Comparison of ENCODE assay signal across 9 cellular contexts in the genomic region with DNA sequence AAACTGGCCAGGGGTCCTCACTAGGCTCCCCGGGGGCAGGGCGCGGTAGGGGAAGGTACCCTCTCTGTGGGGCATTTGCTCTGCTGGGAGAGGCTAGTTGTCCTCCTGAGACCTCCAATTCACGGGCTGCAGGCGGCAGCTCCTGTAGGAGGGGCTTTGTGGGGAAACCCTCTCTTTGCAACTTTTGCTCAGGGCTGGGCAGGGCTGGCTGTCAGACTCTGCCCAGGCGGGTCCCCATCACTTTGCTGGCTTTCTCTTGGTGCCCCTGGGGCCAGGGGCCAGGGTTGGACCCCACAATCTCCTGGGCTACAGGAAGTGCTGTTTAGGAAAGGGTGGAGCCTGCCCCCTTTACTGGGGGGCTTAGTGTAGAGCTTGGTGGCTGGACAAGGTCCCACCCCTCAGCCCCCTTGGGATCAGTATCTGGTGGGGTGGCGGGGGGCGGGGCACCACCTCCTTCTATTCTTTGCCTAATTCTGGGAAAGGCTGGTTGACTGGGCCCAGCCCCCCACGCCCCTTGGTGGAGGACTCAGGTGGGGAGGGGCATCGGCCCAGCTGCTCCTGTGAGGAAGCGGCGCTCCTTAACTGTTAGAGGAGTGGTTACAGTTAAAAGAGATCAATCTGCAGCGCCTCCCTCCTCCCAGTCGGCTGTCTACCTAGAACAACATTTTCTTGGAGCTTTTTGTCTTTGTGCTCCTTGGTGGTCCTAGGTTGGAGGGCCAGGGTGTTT.
DNase-seq lines count a peak whose midpoint lies in the region; TF ChIP-seq lines count a peak whose summit lies in the region.
"Had no signal": no experiment of that assay in that cellular context is flagged by ENCODE, and none has a peak within 500 bp of the region (broad histone marks: within the 10 kb centered on the region; RNA-seq: fewer than 3 reads in every experiment).

No MANE protein-coding gene starts in this region.

- no peak overlapping the region for H3K23ac ChIP-seq in H9 (ENCODE audit: insufficient read length, low read depth, low read length)

- H3K18ac ChIP-seq in H9 (ENCODE audit: insufficient read length, low read depth, low read length): peak overlapping the region; percentile 79

- H3K56ac ChIP-seq in H9 (ENCODE audit: insufficient read length, low read depth, low read length): no peak overlapping the region

- H2BK120ac ChIP-seq in H9 (ENCODE audit: low read depth, low read length, poor library complexity, severe bottlenecking): no peak overlapping the region

- no peaks in the 10 kb centered on the region for H3K79me2 ChIP-seq in H9 (ENCODE audit: insufficient read depth, low read length)

- H3K36me3 Mint-ChIP-seq in H9 (ENCODE audit: insufficient read depth in 1 of 3, low read depth in 3 of 3): peaks cover 2 to 5% (median 3%) of the 10 kb centered on the region in 3 experiments; a peak in 2 of 7 replicates
- no peaks in the 10 kb centered on the region for H3K36me3 Mint-ChIP-seq in progenitor cell of endocrine pancreas (ENCODE audit: insufficient read depth)

- no peaks in the 10 kb centered on the region for H3K4me1 ChIP-seq in H9 (ENCODE audit: insufficient read depth, low read length)
- H3K4me1 ChIP-seq in ascending aorta: no peaks in the 10 kb centered on the region
- H3K4me1 ChIP-seq in iPS DF 6.9 (ENCODE audit: control insufficient read depth, insufficient read depth, low read length): no peaks in the 10 kb centered on the region

- H3K27ac Mint-ChIP-seq in H9 (peak overlapping the region; percentile 85 to 95 (median 94); a peak in 6 of 7 replicates), progenitor cell of endocrine pancreas (peak overlapping the region; percentile 98)
- H3K27ac Mint-ChIP-seq: activated CD4-positive, alpha-beta T cell treated with anti-CD3 and anti-CD28 coated beads, Interleukin-2, amount 10 ng/mL, durations not matched to agents 7 days and 5 days had no signal

- H4K91ac ChIP-seq in H9 (ENCODE audit: insufficient read length, low read depth, low read length): no peak overlapping the region

- peak overlapping the region; percentile 35 to 62 for H3K4me3 ChIP-seq in ascending aorta
- peak overlapping the region; percentile 67 for H3K4me3 ChIP-seq in iPS DF 6.9 (ENCODE audit: low read length)

- H4K20me1 ChIP-seq in H9 (ENCODE audit: control insufficient read depth, insufficient read depth, insufficient read length): no peaks in the 10 kb centered on the region

- no peak overlapping the region for H3K4ac ChIP-seq in H9 (ENCODE audit: low read depth, low read length)

- H3K36me3 ChIP-seq in ascending aorta: no peaks in the 10 kb centered on the region
- no peaks in the 10 kb centered on the region for H3K36me3 ChIP-seq in iPS DF 6.9 (ENCODE audit: control insufficient read depth, insufficient read depth, low read length)

- H3K27me3 Mint-ChIP-seq in H9 (ENCODE audit: low read depth) (peaks cover 12% of the 10 kb centered on the region), progenitor cell of endocrine pancreas (peaks cover 13% of the 10 kb centered on the region)

- H2BK12ac ChIP-seq in H9 (ENCODE audit: insufficient read length, low read depth, low read length): no peak overlapping the region

- peak overlapping the region; percentile 81 to 89 for H3K4me3 Mint-ChIP-seq in H9
- H3K4me3 Mint-ChIP-seq in progenitor cell of endocrine pancreas (ENCODE audit: low read depth): peak overlapping the region; percentile 88
- H3K4me3 Mint-ChIP-seq: activated CD4-positive, alpha-beta T cell treated with anti-CD3 and anti-CD28 coated beads, Interleukin-2, amount 10 ng/mL, durations not matched to agents 7 days and 5 days had no signal

- peak; percentile 94 for DNase-seq in H9
- no peak for DNase-seq in ascending aorta (ENCODE audit: low spot score in 2 of 2)
- DNase-seq in iPS DF 6.9 (ENCODE audit: low read depth, low spot score): peak; percentile 13
- peak; percentile 30 for DNase-seq in progenitor cell of endocrine pancreas (ENCODE audit: low spot score, unreplicated experiment)
- no peak for DNase-seq in SW480 (ENCODE audit: low spot score)
- DNase-seq in activated CD4-positive, CD25-positive, alpha-beta regulatory T cell (lab: John Stamatoyannopoulos, UW): no peak
- DNase-seq in activated T-cell treated with anti-CD3 and anti-CD28 coated beads, Interleukin-2, amount 50 U/mL, for 1 hour: no peak
- DNase-seq in NCI-H2171 treated with DMSO at 0.1 percent for 48 hours (lab: John Stamatoyannopoulos, UW): no peak

- H4K5ac ChIP-seq in H9 (ENCODE audit: insufficient read length, low read depth, low read length): no peak overlapping the region

- peak overlapping the region; percentile 78 for H3K4me2 ChIP-seq in H9 (ENCODE audit: insufficient read depth, insufficient read length, low read length)

- no peak overlapping the region for H3K14ac ChIP-seq in H9 (ENCODE audit: insufficient read depth, low read length)

- H3K9me3 ChIP-seq in H9 (ENCODE audit: control insufficient read depth, low read depth, low read length) (no peaks in the 10 kb centered on the region), ascending aorta (no peaks in the 10 kb centered on the region), iPS DF 6.9 (ENCODE audit: control insufficient read depth, insufficient read depth, low read length) (no peaks in the 10 kb centered on the region; the same call in 1 of the 2 replicates)

- H2BK20ac ChIP-seq in H9 (ENCODE audit: low read depth, low read length, poor library complexity, severe bottlenecking): no peak overlapping the region

- no peak overlapping the region for H2AK5ac ChIP-seq in H9 (ENCODE audit: insufficient read length, low read length)

- H2BK5ac ChIP-seq in H9 (ENCODE audit: insufficient read length, low read length): no peak overlapping the region

- no peaks in the 10 kb centered on the region for H3K23me2 ChIP-seq in H9 (ENCODE audit: insufficient read length, low read depth, low read length, poor library complexity, severe bottlenecking)

- intact Hi-C loops in ascending aorta (cut with DNase I): no loop called here

- H3K9ac ChIP-seq in H9 (ENCODE audit: extremely low read depth, insufficient read length, low read length): peak overlapping the region; percentile 67

- H3K4me1 Mint-ChIP-seq in H9 (peaks cover 16% of the 10 kb centered on the region in 2 experiments), progenitor cell of endocrine pancreas (ENCODE audit: low read depth) (peaks cover 22% of the 10 kb centered on the region)
- H3K4me1 Mint-ChIP-seq: activated CD4-positive, alpha-beta T cell treated with anti-CD3 and anti-CD28 coated beads, Interleukin-2, amount 10 ng/mL, durations not matched to agents 7 days and 5 days had no signal

- H3K79me1 ChIP-seq in H9 (ENCODE audit: insufficient read depth, low read depth, low read length, poor library complexity, severe bottlenecking): no peaks in the 10 kb centered on the region

- H3K9me3 Mint-ChIP-seq in H9: peaks cover 4 to 5% of the 10 kb centered on the region in 2 experiments; a peak in 3 of 5 replicates
- H3K9me3 Mint-ChIP-seq in progenitor cell of endocrine pancreas (ENCODE audit: low read depth): no peaks in the 10 kb centered on the region
- H3K9me3 Mint-ChIP-seq: activated CD4-positive, alpha-beta T cell treated with anti-CD3 and anti-CD28 coated beads, Interleukin-2, amount 10 ng/mL, durations not matched to agents 7 days and 5 days had no signal

- no peaks in the 10 kb centered on the region for H3K27me3 ChIP-seq in H9 (ENCODE audit: insufficient read depth, low read length)
- H3K27me3 ChIP-seq in ascending aorta: no peaks in the 10 kb centered on the region
- no peaks in the 10 kb centered on the region for H3K27me3 ChIP-seq in iPS DF 6.9 (ENCODE audit: control insufficient read depth, insufficient read depth, low read length)

- H3K27ac ChIP-seq in H9 (ENCODE audit: insufficient read length, low read depth, low read length) (no peak overlapping the region), ascending aorta (no peak overlapping the region), iPS DF 6.9 (ENCODE audit: low read length) (no peak overlapping the region)

- TF ChIP-seq CTCF in H9 (conservative IDR thresholded peaks at IDR 0.05) (no peak), ascending aorta (IDR thresholded peaks at IDR 0.05) (no peak), progenitor cell of endocrine pancreas (IDR thresholded peaks at IDR 0.05; ENCODE audit: unreplicated experiment) (no peak)

- H2AFZ ChIP-seq in H9 (ENCODE audit: low read length): no peak overlapping the region

- no peak overlapping the region for H3T11ph ChIP-seq in H9 (ENCODE audit: low read length)

- WGBS in H9 (ENCODE audit: extremely low coverage, insufficient read length, low lambda C conversion rate): no CpG with 5 or more reads among the region's 14 CpGs
- no CpG with 5 or more reads among the region's 14 CpGs for WGBS in iPS DF 6.9 (ENCODE audit: insufficient coverage, insufficient read length)

- H4K8ac ChIP-seq in H9 (replicated peaks; ENCODE audit: insufficient read length, low read depth, low read length): no peak overlapping the region

- no peak overlapping the region for H2BK15ac ChIP-seq in H9 (ENCODE audit: low read depth, low read length)

Comparison
In these comparisons a context has a peak if more than half of its experiments do, and no peak if none do; other contexts are left out.
1. DNase-seq: peak in H9 (single experiment), iPS DF 6.9 (single experiment) and progenitor cell of endocrine pancreas (single experiment); none in ascending aorta (0 of 2), SW480 (single experiment), activated CD4-positive, CD25-positive, alpha-beta regulatory T cell (0 of 4), activated T-cell treated with anti-CD3 and anti-CD28 coated beads, Interleukin-2, amount 50 U/mL, for 1 hour (single experiment) and NCI-H2171 treated with DMSO at 0.1 percent for 48 hours (single experiment).